In the genomic region with DNA sequence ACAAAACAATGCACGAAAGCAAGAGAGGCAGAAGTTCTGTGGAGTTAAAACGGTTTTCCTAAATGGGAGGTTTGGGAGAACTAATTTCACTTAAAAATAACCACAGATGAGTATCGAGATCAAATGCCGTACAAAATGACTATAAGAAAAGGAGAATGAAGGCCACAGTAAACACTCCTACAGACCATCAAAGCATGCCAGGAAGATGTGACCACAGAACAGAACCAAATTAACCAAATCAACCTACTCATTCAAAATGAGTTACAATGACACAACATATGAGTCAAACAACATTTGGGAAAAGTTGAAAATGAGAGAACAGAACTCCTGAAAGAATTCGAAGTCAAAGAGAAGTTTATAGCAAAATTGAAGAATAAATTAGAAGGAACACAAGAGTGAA, we compare ENCODE assay signal across 25 cellular contexts.
"Had no signal": no experiment of that assay in that cellular context is flagged by ENCODE, and none has a peak within 500 bp of the region (broad histone marks: within the 10 kb centered on the region; RNA-seq: fewer than 3 reads in every experiment).

No MANE protein-coding gene starts in this region.

- H3K27ac Mint-ChIP-seq: activated CD4-positive, alpha-beta memory T cell treated with anti-CD3 and anti-CD28 coated beads for 36 hours; activated CD4-positive, alpha-beta T cell treated with anti-CD3 and anti-CD28 coated beads, Interleukin-2, amount 10 ng/mL, durations not matched to agents 24 days and 14 days; activated naive CD4-positive, alpha-beta T cell treated with anti-CD3 and anti-CD28 coated beads, Interleukin-2, amount 10 ng/mL, durations not matched to agents 7 days and 5 days; activated naive CD8-positive, alpha-beta T cell treated with anti-CD3 and anti-CD28 coated beads, Interleukin-2, amount 10 ng/mL, durations not matched to agents 7 days and 5 days; activated T-cell treated with anti-CD3 and anti-CD28 coated beads, Interleukin-2, amount 50 U/mL, for 24 hours; nephron had no signal

- H2AFZ ChIP-seq: hepatocyte, parathyroid adenoma had no signal

- H3K4me3 Mint-ChIP-seq: activated CD4-positive, alpha-beta memory T cell treated with anti-CD3 and anti-CD28 coated beads for 36 hours; activated CD4-positive, alpha-beta T cell treated with anti-CD3 and anti-CD28 coated beads, Interleukin-2, amount 10 ng/mL, durations not matched to agents 24 days and 14 days; activated naive CD4-positive, alpha-beta T cell treated with anti-CD3 and anti-CD28 coated beads, Interleukin-2, amount 10 ng/mL, durations not matched to agents 7 days and 5 days; activated naive CD8-positive, alpha-beta T cell treated with anti-CD3 and anti-CD28 coated beads, Interleukin-2, amount 10 ng/mL, durations not matched to agents 7 days and 5 days; activated T-cell treated with anti-CD3 and anti-CD28 coated beads, Interleukin-2, amount 50 U/mL, for 24 hours had no signal

- DNase-seq: activated CD4-positive, alpha-beta memory T cell treated with anti-CD3 and anti-CD28 coated beads for 36 hours; activated CD4-positive, alpha-beta T cell treated with anti-CD3 and anti-CD28 coated beads, Interleukin-2, amount 10 ng/mL, durations not matched to agents 24 days and 14 days; activated CD8-positive, alpha-beta memory T cell treated with anti-CD3 and anti-CD28 coated beads, Interleukin-2, amount 50 U/mL, for 4 hours; activated gamma-delta T cell; activated naive CD4-positive, alpha-beta T cell treated with anti-CD3 and anti-CD28 coated beads, Interleukin-2, amount 10 ng/mL, durations not matched to agents 7 days and 5 days; activated naive CD8-positive, alpha-beta T cell treated with anti-CD3 and anti-CD28 coated beads, Interleukin-2, amount 10 ng/mL, durations not matched to agents 7 days and 5 days; activated T-cell treated with anti-CD3 and anti-CD28 coated beads, Interleukin-2, amount 50 U/mL, for 24 hours; caudate nucleus; gastrocnemius medialis; left cardiac atrium; mammary epithelial cell; nucleus accumbens; spleen; stimulated activated naive CD8-positive, alpha-beta T cell treated with anti-CD3 and anti-CD28 coated beads, Interleukin-15, Interleukin-2, amounts not matched to agents 100 U/mL and 50 U/mL, for 24 hours; substantia nigra; T-helper 1 cell; upper lobe of left lung had no signal

- H3K36me3 ChIP-seq: ascending aorta, gastrocnemius medialis, right atrium auricular region, spleen, upper lobe of left lung, vagina had no signal

- H3K36me3 Mint-ChIP-seq: activated CD4-positive, alpha-beta memory T cell treated with anti-CD3 and anti-CD28 coated beads for 36 hours; activated naive CD4-positive, alpha-beta T cell treated with anti-CD3 and anti-CD28 coated beads, Interleukin-2, amount 10 ng/mL, durations not matched to agents 7 days and 5 days had no signal

- H3K4me1 Mint-ChIP-seq: activated CD4-positive, alpha-beta T cell treated with anti-CD3 and anti-CD28 coated beads, Interleukin-2, amount 10 ng/mL, durations not matched to agents 24 days and 14 days; activated naive CD4-positive, alpha-beta T cell treated with anti-CD3 and anti-CD28 coated beads, Interleukin-2, amount 10 ng/mL, durations not matched to agents 7 days and 5 days; activated naive CD8-positive, alpha-beta T cell treated with anti-CD3 and anti-CD28 coated beads, Interleukin-2, amount 10 ng/mL, durations not matched to agents 7 days and 5 days had no signal

- H3K79me2 ChIP-seq: hepatocyte, parathyroid adenoma had no signal

- ATAC-seq: activated CD4-positive, CD25-positive, alpha-beta regulatory T cell treated with anti-CD3 and anti-CD28 coated beads, Interleukin-2, amount 50 U/mL, for 24 hours; gastrocnemius medialis; left cardiac atrium; stimulated activated naive CD8-positive, alpha-beta T cell treated with anti-CD3 and anti-CD28 coated beads, Interleukin-15, Interleukin-2, amounts not matched to agents 100 U/mL and 50 U/mL, for 24 hours had no signal

- H3K27ac ChIP-seq: ascending aorta, gastrocnemius medialis, hepatocyte, parathyroid adenoma, right atrium auricular region, spleen, upper lobe of left lung, vagina, VCaP had no signal

- H3K4me3 ChIP-seq: ascending aorta, gastrocnemius medialis, hepatocyte, right atrium auricular region, spleen, upper lobe of left lung, vagina had no signal

- H3K27me3 Mint-ChIP-seq: activated CD4-positive, alpha-beta T cell treated with anti-CD3 and anti-CD28 coated beads, Interleukin-2, amount 10 ng/mL, durations not matched to agents 24 days and 14 days; activated naive CD4-positive, alpha-beta T cell treated with anti-CD3 and anti-CD28 coated beads, Interleukin-2, amount 10 ng/mL, durations not matched to agents 7 days and 5 days; activated naive CD8-positive, alpha-beta T cell treated with anti-CD3 and anti-CD28 coated beads, Interleukin-2, amount 10 ng/mL, durations not matched to agents 7 days and 5 days had no signal

- H3K27me3 ChIP-seq: ascending aorta, hepatocyte, right atrium auricular region, upper lobe of left lung, vagina had no signal

- H3K4me1 ChIP-seq: ascending aorta, gastrocnemius medialis, parathyroid adenoma, right atrium auricular region, spleen, upper lobe of left lung, vagina had no signal
